In the genomic region with DNA sequence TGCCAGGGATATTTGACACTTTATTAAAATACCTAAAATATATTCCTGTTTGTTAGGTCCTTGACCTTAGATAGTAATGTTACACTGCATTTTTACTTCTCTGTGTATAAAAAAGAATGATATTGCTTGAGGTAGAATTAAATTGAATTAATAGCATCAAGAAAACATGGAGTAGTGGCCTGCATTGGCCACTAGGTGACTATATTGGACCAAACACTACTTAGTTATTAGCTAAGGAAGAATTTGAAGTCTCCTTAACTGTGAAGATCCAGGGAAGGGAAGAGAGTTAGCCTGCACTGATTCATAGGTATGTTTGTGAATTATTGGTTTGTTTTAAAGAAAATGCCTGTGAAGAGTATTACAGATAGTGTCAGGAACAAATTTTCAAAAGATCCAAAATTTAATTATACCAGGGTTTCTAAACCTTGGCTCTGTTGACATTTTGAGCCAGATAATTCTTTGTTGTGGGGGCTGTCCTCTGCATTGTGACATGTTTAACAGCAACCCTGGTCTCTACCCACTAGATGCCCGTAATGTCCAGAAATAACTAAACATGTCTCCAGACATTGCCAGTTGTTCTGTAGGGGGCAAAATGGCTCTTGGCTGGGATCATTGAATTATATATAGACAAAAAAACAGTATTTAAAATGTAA, we compare ENCODE assay signal across 8 cellular contexts.
DNase-seq lines count a peak whose midpoint lies in the region; ATAC-seq and TF ChIP-seq lines count a peak whose summit lies in the region.

No MANE protein-coding gene starts in this region.

- no peak for TF ChIP-seq POLR2A in spleen (IDR thresholded peaks at IDR 0.05)

- CTCF ChIA-PET in HEK293 (lab: Yijun Ruan, JAX), result interaction anchor here (0.6 to 4.7 kb wide), 20 partner anchors 9 to 433 kb away, joined by 3 to 26 read pairs (median 4); no protein-coding TSS in a partner anchor
- CTCF ChIA-PET in SK-N-SH (lab: Yijun Ruan, JAX), result interaction anchor here (0.6 to 1.3 kb wide), 6 partner anchors 9 to 865 kb away, joined by 3 to 6 read pairs (median 3); no protein-coding TSS in a partner anchor

- ATAC-seq in Right ventricle myocardium superior (ENCODE audit: poor library complexity), result peak; percentile 82
- ATAC-seq in HG02571 (IDR thresholded peaks at IDR 0.05; ENCODE audit: unreplicated experiment), result no peak
- ATAC-seq in GM19467 (IDR thresholded peaks at IDR 0.05; ENCODE audit: unreplicated experiment), result no peak

- H3K36me3 ChIP-seq in HEK293 (ENCODE audit: control insufficient read depth in 2 of 2, insufficient read depth in 1 of 2, low read length in 2 of 2) (no peaks in the 10 kb centered on the region), SK-N-SH (replicated peaks in 1 of 2; ENCODE audit: control insufficient read depth in 1 of 2, insufficient read depth in 2 of 2, low read length in 1 of 2) (peaks cover 21 to 26% of the 10 kb centered on the region in 2 experiments), spleen (no peaks in the 10 kb centered on the region)

- TF ChIP-seq EP300 in SK-N-SH (IDR thresholded peaks at IDR 0.05; ENCODE audit: borderline replicate concordance in 1 of 2, low read depth in 1 of 2, low read length in 1 of 2), result no peak

- no peak overlapping the region for H3K4me2 ChIP-seq in SK-N-SH

- H3K4me3 ChIP-seq in HEK293 (ENCODE audit: low read depth, low read length), result no peak overlapping the region
- H3K4me3 ChIP-seq in SK-N-SH (ENCODE audit: low read depth in 2 of 2, low read length in 1 of 2), result no peak overlapping the region
- H3K4me3 ChIP-seq in spleen, result no peak overlapping the region

- H3K9me3 ChIP-seq in HEK293 (ENCODE audit: control insufficient read depth, insufficient read depth, low read depth, low read length) (no peaks in the 10 kb centered on the region), SK-N-SH (no peaks in the 10 kb centered on the region), spleen (no peaks in the 10 kb centered on the region)

- peak; percentile 75 for TF ChIP-seq RAD21 in SK-N-SH (IDR thresholded peaks at IDR 0.05; ENCODE audit: low read length)

- H2AFZ ChIP-seq in SK-N-SH (ENCODE audit: low read depth), result no peak overlapping the region

- H3K27ac ChIP-seq in HEK293 (ENCODE audit: extremely low read depth, low read depth, low read length) (no peak overlapping the region), SK-N-SH (ENCODE audit: low read depth in 2 of 2, low read length in 1 of 2) (peak overlapping the region in 1 of 2 experiments; percentile 45; a peak in 2 of 4 replicates), spleen (no peak overlapping the region)

- H3K9me2 ChIP-seq in SK-N-SH, result no peaks in the 10 kb centered on the region

- H3K27me3 ChIP-seq in SK-N-SH (ENCODE audit: insufficient read depth) (no peaks in the 10 kb centered on the region), spleen (replicated peaks in 1 of 7) (no peaks in the 10 kb centered on the region)

- H3K4me1 ChIP-seq in HEK293 (ENCODE audit: control insufficient read depth, insufficient read depth, low read length), result no peaks in the 10 kb centered on the region
- H3K4me1 ChIP-seq in SK-N-SH (ENCODE audit: control insufficient read depth in 1 of 2, insufficient read depth in 2 of 2, low read depth in 1 of 2, low read length in 1 of 2), result no peaks in the 10 kb centered on the region; a peak in 1 of 4 replicates
- H3K4me1 ChIP-seq in spleen, result no peaks in the 10 kb centered on the region

- POLR2A ChIA-PET in HEK293 (lab: Yijun Ruan, JAX) (no interaction called here), SK-N-SH (lab: Yijun Ruan, JAX) (no interaction called here)

- no peak overlapping the region; the same call in 1 of the 2 replicates for H3K9ac ChIP-seq in SK-N-SH

- no peaks in the 10 kb centered on the region for H3K79me2 ChIP-seq in SK-N-SH (ENCODE audit: insufficient read depth)

- intact Hi-C loops in Right ventricle myocardium superior (cut with DNase I) (loop anchor here (5.0 kb wide), 1 partner anchor 431 kb away; no protein-coding TSS in a partner anchor), spleen (cut with DNase I; ENCODE audit: low total_unique reads) (no loop called here)

- 85% methylated on average over 1 of the region's 1 CpG for WGBS in SK-N-SH (ENCODE audit: low lambda C conversion rate)
- WGBS in spleen, 5 donors, result 77 to 97% (median 89%) methylated on average over 1 of the region's 1 CpG

- no peaks in the 10 kb centered on the region for H4K20me1 ChIP-seq in SK-N-SH (ENCODE audit: insufficient read depth)

- DNase-seq in AG08396 (ENCODE audit: low spot score) (peak; percentile 39), SK-N-SH (peak; percentile 6), Right ventricle myocardium superior (no peak), spleen (no peak), NK-92 (lab: John Stamatoyannopoulos, UW; ENCODE audit: unreplicated experiment) (no peak)

- peaks cover 11% of the 10 kb centered on the region for H3F3A ChIP-seq in SK-N-SH (replicated peaks; ENCODE audit: insufficient read depth)

- peak; percentile 62; the same call in 1 of the 2 replicates for TF ChIP-seq CTCF in HEK293 (tag by site-specific recombination; IDR thresholded peaks at IDR 0.05)
- peak; percentile 94 for TF ChIP-seq CTCF in SK-N-SH (IDR thresholded peaks at IDR 0.05)
- TF ChIP-seq CTCF in spleen (IDR thresholded peaks at IDR 0.05 in 8 of 11, conservative IDR thresholded peaks at IDR 0.05 in 3 of 11), result peak in 9 of 11 experiments; percentile 8 to 56 (median 45)

TF ChIP-seq in HEK293, 187 proteins besides CTCF, POLR2A, EP300 and RAD21 (continues in another document):
- TF ChIP-seq, protein P1, sequence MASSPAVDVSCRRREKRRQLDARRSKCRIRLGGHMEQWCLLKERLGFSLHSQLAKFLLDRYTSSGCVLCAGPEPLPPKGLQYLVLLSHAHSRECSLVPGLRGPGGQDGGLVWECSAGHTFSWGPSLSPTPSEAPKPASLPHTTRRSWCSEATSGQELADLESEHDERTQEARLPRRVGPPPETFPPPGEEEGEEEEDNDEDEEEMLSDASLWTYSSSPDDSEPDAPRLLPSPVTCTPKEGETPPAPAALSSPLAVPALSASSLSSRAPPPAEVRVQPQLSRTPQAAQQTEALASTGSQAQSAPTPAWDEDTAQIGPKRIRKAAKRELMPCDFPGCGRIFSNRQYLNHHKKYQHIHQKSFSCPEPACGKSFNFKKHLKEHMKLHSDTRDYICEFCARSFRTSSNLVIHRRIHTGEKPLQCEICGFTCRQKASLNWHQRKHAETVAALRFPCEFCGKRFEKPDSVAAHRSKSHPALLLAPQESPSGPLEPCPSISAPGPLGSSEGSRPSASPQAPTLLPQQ (tag by site-specific recombination; IDR thresholded peaks at IDR 0.05), result no peak
- TF ChIP-seq ZNF654 (tag by site-specific recombination; IDR thresholded peaks at IDR 0.05; ENCODE audit: low read depth) (peak; percentile 77), ZNF660 (tag by site-specific recombination; IDR thresholded peaks at IDR 0.05) (peak; percentile 77; the same call in 1 of the 2 replicates)
- TF ChIP-seq, protein P2, sequence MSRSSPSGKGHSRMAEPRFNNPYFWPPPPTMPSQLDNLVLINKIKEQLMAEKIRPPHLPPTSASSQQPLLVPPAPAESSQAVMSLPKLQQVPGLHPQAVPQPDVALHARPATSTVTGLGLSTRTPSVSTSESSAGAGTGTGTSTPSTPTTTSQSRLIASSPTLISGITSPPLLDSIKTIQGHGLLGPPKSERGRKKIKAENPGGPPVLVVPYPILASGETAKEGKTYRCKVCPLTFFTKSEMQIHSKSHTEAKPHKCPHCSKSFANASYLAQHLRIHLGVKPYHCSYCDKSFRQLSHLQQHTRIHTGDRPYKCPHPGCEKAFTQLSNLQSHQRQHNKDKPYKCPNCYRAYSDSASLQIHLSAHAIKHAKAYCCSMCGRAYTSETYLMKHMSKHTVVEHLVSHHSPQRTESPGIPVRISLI (tag by site-specific recombination; IDR thresholded peaks at IDR 0.05), result no peak

TF ChIP-seq in SK-N-SH, 30 proteins besides CTCF, POLR2A, EP300 and RAD21:
- TF ChIP-seq JUND (IDR thresholded peaks at IDR 0.05), result peak; percentile 17; the same call in 1 of the 2 replicates
- no peak for TF ChIP-seq EZH2phosphoT487 (IDR thresholded peaks at IDR 0.05; ENCODE audit: borderline replicate concordance, low read depth)
- peak; percentile 65 for TF ChIP-seq SMC3 (IDR thresholded peaks at IDR 0.05; ENCODE audit: low read depth, low read length)

Comparison
In these comparisons a context has a peak if more than half of its experiments do, and no peak if none do; other contexts are left out.
1. DNase-seq: peak in AG08396 (single experiment) and SK-N-SH (single experiment); none in Right ventricle myocardium superior (single experiment), spleen (single experiment) and NK-92 (single experiment).
2. Peak in every context shown above with its lines, with median percentiles within 50 percentile points of each other: CTCF ChIP-seq.